In genomic region chr3:124593442-124593829, GRCh38 we compare ENCODE assay signal across 1 cellular context.
TF ChIP-seq lines count a peak whose summit lies in the region.

No MANE protein-coding gene starts in this region.

TF ChIP-seq in SK-N-SH, 30 proteins besides CTCF, POLR2A, EP300 and RAD21 (continued from another document):
- TF ChIP-seq, protein P1, sequence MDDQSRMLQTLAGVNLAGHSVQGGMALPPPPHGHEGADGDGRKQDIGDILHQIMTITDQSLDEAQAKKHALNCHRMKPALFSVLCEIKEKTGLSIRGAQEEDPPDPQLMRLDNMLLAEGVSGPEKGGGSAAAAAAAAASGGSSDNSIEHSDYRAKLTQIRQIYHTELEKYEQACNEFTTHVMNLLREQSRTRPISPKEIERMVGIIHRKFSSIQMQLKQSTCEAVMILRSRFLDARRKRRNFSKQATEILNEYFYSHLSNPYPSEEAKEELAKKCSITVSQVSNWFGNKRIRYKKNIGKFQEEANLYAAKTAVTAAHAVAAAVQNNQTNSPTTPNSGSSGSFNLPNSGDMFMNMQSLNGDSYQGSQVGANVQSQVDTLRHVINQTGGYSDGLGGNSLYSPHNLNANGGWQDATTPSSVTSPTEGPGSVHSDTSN (IDR thresholded peaks at IDR 0.05), result no peak
- TF ChIP-seq, protein P2, sequence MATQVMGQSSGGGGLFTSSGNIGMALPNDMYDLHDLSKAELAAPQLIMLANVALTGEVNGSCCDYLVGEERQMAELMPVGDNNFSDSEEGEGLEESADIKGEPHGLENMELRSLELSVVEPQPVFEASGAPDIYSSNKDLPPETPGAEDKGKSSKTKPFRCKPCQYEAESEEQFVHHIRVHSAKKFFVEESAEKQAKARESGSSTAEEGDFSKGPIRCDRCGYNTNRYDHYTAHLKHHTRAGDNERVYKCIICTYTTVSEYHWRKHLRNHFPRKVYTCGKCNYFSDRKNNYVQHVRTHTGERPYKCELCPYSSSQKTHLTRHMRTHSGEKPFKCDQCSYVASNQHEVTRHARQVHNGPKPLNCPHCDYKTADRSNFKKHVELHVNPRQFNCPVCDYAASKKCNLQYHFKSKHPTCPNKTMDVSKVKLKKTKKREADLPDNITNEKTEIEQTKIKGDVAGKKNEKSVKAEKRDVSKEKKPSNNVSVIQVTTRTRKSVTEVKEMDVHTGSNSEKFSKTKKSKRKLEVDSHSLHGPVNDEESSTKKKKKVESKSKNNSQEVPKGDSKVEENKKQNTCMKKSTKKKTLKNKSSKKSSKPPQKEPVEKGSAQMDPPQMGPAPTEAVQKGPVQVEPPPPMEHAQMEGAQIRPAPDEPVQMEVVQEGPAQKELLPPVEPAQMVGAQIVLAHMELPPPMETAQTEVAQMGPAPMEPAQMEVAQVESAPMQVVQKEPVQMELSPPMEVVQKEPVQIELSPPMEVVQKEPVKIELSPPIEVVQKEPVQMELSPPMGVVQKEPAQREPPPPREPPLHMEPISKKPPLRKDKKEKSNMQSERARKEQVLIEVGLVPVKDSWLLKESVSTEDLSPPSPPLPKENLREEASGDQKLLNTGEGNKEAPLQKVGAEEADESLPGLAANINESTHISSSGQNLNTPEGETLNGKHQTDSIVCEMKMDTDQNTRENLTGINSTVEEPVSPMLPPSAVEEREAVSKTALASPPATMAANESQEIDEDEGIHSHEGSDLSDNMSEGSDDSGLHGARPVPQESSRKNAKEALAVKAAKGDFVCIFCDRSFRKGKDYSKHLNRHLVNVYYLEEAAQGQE (IDR thresholded peaks at IDR 0.05; ENCODE audit: low read depth, low read length), result no peak
